1 cellular context compared by ENCODE assay signal in genomic region chr4:17695341-17695740, GRCh38.
TF ChIP-seq lines count a peak whose summit lies in the region.

No MANE protein-coding gene starts in this region.

TF ChIP-seq in H1, 55 proteins besides CTCF, POLR2A, EP300 and RAD21:
- TF ChIP-seq CBX5 (IDR thresholded peaks at IDR 0.05; ENCODE audit: low read depth, low read length) (no peak), CTBP2 (IDR thresholded peaks at IDR 0.05; ENCODE audit: borderline replicate concordance, insufficient read depth, insufficient read length, low read length) (no peak), BACH1 (IDR thresholded peaks at IDR 0.05; ENCODE audit: low read length) (no peak), NRF1 (IDR thresholded peaks at IDR 0.05; ENCODE audit: low read depth, low read length) (no peak), KDM5A (IDR thresholded peaks at IDR 0.05; ENCODE audit: low read length) (no peak), FOSL1 (IDR thresholded peaks at IDR 0.05; ENCODE audit: insufficient read depth, low read depth, low read length) (no peak), SRF (IDR thresholded peaks at IDR 0.05; ENCODE audit: low read depth, low read length) (no peak)
